Comparison of ENCODE assay signal across 18 cellular contexts in genomic region chr2:28581312-28581711, GRCh38.
DNase-seq lines count a peak whose midpoint lies in the region; ATAC-seq and TF ChIP-seq lines count a peak whose summit lies in the region.
"Had no signal": no experiment of that assay in that cellular context is flagged by ENCODE, and none has a peak within 500 bp of the region (broad histone marks: within the 10 kb centered on the region; RNA-seq: fewer than 3 reads in every experiment).

No MANE protein-coding gene starts in this region.

- peak overlapping the region; percentile 67 for H3K27ac Mint-ChIP-seq in activated naive CD8-positive, alpha-beta T cell treated with anti-CD3 and anti-CD28 coated beads, Interleukin-2, amount 10 ng/mL, durations not matched to agents 7 days and 5 days
- no peak overlapping the region for H3K27ac Mint-ChIP-seq in activated naive CD8-positive, alpha-beta T cell treated with anti-CD3 and anti-CD28 coated beads for 36 hours
- peak overlapping the region; percentile 69 for H3K27ac Mint-ChIP-seq in neural progenitor cell
- H3K27ac Mint-ChIP-seq: B cell; CD8-positive, alpha-beta T cell had no signal

- H3K9ac ChIP-seq in neural progenitor cell: no peak overlapping the region
- H3K9ac ChIP-seq: BLaER1 had no signal

- H3K4me3 ChIP-seq in neural progenitor cell: no peak overlapping the region
- H3K4me3 ChIP-seq: BLaER1, HAP-1 had no signal

- H4K20me1 ChIP-seq in neural progenitor cell (ENCODE audit: low read depth): no peaks in the 10 kb centered on the region
- H4K20me1 ChIP-seq: BLaER1 had no signal

- no peak overlapping the region for H3K4me2 ChIP-seq in neural progenitor cell
- H3K4me2 ChIP-seq: BLaER1 had no signal

- no peaks in the 10 kb centered on the region for H3K79me2 ChIP-seq in neural progenitor cell (ENCODE audit: low read depth)

- peaks cover 5% of the 10 kb centered on the region for H3K36me3 Mint-ChIP-seq in activated naive CD8-positive, alpha-beta T cell treated with anti-CD3 and anti-CD28 coated beads, Interleukin-2, amount 10 ng/mL, durations not matched to agents 7 days and 5 days
- no peaks in the 10 kb centered on the region for H3K36me3 Mint-ChIP-seq in activated naive CD8-positive, alpha-beta T cell treated with anti-CD3 and anti-CD28 coated beads for 36 hours
- no peaks in the 10 kb centered on the region for H3K36me3 Mint-ChIP-seq in neural progenitor cell
- H3K36me3 Mint-ChIP-seq: CD4-positive, CD25-positive, alpha-beta regulatory T cell; CD8-positive, alpha-beta T cell had no signal

- H3K4me1 ChIP-seq in neural progenitor cell: no peaks in the 10 kb centered on the region
- H3K4me1 ChIP-seq: HAP-1 had no signal

- no peaks in the 10 kb centered on the region for H3K9me3 ChIP-seq in neural progenitor cell (ENCODE audit: low read depth)
- H3K9me3 ChIP-seq: BLaER1, Caco-2, HAP-1 had no signal

- no peak overlapping the region for H2AFZ ChIP-seq in neural progenitor cell (replicated peaks)

- no peaks in the 10 kb centered on the region for H3K9me3 Mint-ChIP-seq in activated naive CD8-positive, alpha-beta T cell treated with anti-CD3 and anti-CD28 coated beads, Interleukin-2, amount 10 ng/mL, durations not matched to agents 7 days and 5 days
- H3K9me3 Mint-ChIP-seq in activated naive CD8-positive, alpha-beta T cell treated with anti-CD3 and anti-CD28 coated beads for 36 hours: no peaks in the 10 kb centered on the region
- H3K9me3 Mint-ChIP-seq in neural progenitor cell: no peaks in the 10 kb centered on the region
- H3K9me3 Mint-ChIP-seq: CD4-positive, CD25-positive, alpha-beta regulatory T cell; CD8-positive, alpha-beta T cell had no signal

- CTCF ChIA-PET in RWPE1 (lab: Yijun Ruan, JAX): interaction anchor here (2.9 kb wide), 1 partner anchor 15 kb away, joined by 10 read pairs; no protein-coding TSS in a partner anchor

- no peak overlapping the region for H3K4me3 Mint-ChIP-seq in activated naive CD8-positive, alpha-beta T cell treated with anti-CD3 and anti-CD28 coated beads, Interleukin-2, amount 10 ng/mL, durations not matched to agents 7 days and 5 days
- H3K4me3 Mint-ChIP-seq in activated naive CD8-positive, alpha-beta T cell treated with anti-CD3 and anti-CD28 coated beads for 36 hours: no peak overlapping the region
- H3K4me3 Mint-ChIP-seq in neural progenitor cell: no peak overlapping the region
- H3K4me3 Mint-ChIP-seq: B cell; CD4-positive, CD25-positive, alpha-beta regulatory T cell; CD8-positive, alpha-beta T cell had no signal

- H3K27ac ChIP-seq in RWPE1 (peak overlapping the region; percentile 98), neural progenitor cell (no peak overlapping the region)
- H3K27ac ChIP-seq: BLaER1, C4-2B had no signal

- H3K27me3 ChIP-seq in neural progenitor cell: no peaks in the 10 kb centered on the region
- H3K27me3 ChIP-seq: BLaER1 had no signal

- POLR2A ChIA-PET in activated naive CD8-positive, alpha-beta T cell treated with anti-CD3 and anti-CD28 coated beads, Interleukin-2, amount 10 ng/mL, durations not matched to agents 7 days and 5 days (lab: Charles Lee): no interaction called here
- POLR2A ChIA-PET in RWPE1 (lab: Yijun Ruan, JAX; ENCODE audit: low non-redundant PET): no interaction called here

- H3K4me1 Mint-ChIP-seq in activated naive CD8-positive, alpha-beta T cell treated with anti-CD3 and anti-CD28 coated beads, Interleukin-2, amount 10 ng/mL, durations not matched to agents 7 days and 5 days: peaks cover 29% of the 10 kb centered on the region
- H3K4me1 Mint-ChIP-seq in activated naive CD8-positive, alpha-beta T cell treated with anti-CD3 and anti-CD28 coated beads for 36 hours: peaks cover 23% of the 10 kb centered on the region
- peaks cover 15% of the 10 kb centered on the region for H3K4me1 Mint-ChIP-seq in neural progenitor cell
- H3K4me1 Mint-ChIP-seq: B cell had no signal

- no peak for ATAC-seq in activated naive CD8-positive, alpha-beta T cell treated with anti-CD3 and anti-CD28 coated beads, Interleukin-2, amount 10 ng/mL, durations not matched to agents 7 days and 5 days (ENCODE audit: low read depth)
- no peak for ATAC-seq in HG03571 (IDR thresholded peaks at IDR 0.05; ENCODE audit: unreplicated experiment)
- ATAC-seq: CD8-positive, alpha-beta T cell had no signal

- no peak for DNase-seq in activated naive CD8-positive, alpha-beta T cell treated with anti-CD3 and anti-CD28 coated beads, Interleukin-2, amount 10 ng/mL, durations not matched to agents 7 days and 5 days
- DNase-seq in activated naive CD8-positive, alpha-beta T cell treated with anti-CD3 and anti-CD28 coated beads for 36 hours: no peak
- DNase-seq in RWPE1 (ENCODE audit: low spot score) (no peak), neural progenitor cell (ENCODE audit: low spot score) (no peak), NCI-H226 (no peak)
- no peak for DNase-seq in activated naive CD4-positive, alpha-beta T cell treated with Interleukin-2 at 50 U/mL for 16 hours
- DNase-seq: 8988T; Caco-2; CD4-positive, CD25-positive, alpha-beta regulatory T cell; CD8-positive, alpha-beta T cell; DMS153; DND-41; GOT3 had no signal

- no peaks in the 10 kb centered on the region for H3K36me3 ChIP-seq in neural progenitor cell
- H3K36me3 ChIP-seq: BLaER1, HAP-1 had no signal

- TF ChIP-seq CTCF in RWPE1 (conservative IDR thresholded peaks at IDR 0.05; ENCODE audit: low read depth) (no peak), neural progenitor cell (IDR thresholded peaks at IDR 0.05) (no peak)

- H3K27me3 Mint-ChIP-seq in activated naive CD8-positive, alpha-beta T cell treated with anti-CD3 and anti-CD28 coated beads, Interleukin-2, amount 10 ng/mL, durations not matched to agents 7 days and 5 days: no peaks in the 10 kb centered on the region
- no peaks in the 10 kb centered on the region for H3K27me3 Mint-ChIP-seq in activated naive CD8-positive, alpha-beta T cell treated with anti-CD3 and anti-CD28 coated beads for 36 hours
- peaks cover 5% of the 10 kb centered on the region for H3K27me3 Mint-ChIP-seq in neural progenitor cell (ENCODE audit: insufficient read depth, low read depth)
- H3K27me3 Mint-ChIP-seq: B cell; CD4-positive, CD25-positive, alpha-beta regulatory T cell had no signal

- no peaks in the 10 kb centered on the region for H3F3A ChIP-seq in neural progenitor cell (ENCODE audit: low read depth)
